8 cellular contexts compared by ENCODE assay signal in the genomic region with DNA sequence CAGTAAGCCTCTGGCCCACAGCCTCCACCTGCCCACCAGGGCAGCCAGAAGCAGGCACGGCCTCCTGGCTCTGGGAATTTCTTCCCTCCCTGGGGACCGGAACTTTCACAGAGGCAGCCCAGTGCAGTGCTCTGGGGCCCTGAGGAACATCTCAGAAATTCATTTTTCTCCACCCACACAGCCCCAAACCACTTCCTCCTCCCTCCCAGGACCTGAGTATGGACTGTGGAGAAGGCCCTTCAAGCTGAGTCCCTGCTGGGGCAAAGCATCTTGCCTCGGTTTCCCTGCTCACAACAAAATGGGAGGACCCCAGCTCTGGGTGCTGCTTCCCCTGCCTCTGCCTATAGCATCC.
A peak's percentile ranks its signal among the peaks of the same experiment; 100 is the strongest.
DNase-seq lines count a peak whose midpoint lies in the region; ATAC-seq and TF ChIP-seq lines count a peak whose summit lies in the region.

No MANE protein-coding gene starts in this region.

- ATAC-seq in GM18870 (IDR thresholded peaks at IDR 0.05; ENCODE audit: unreplicated experiment) (no peak), HG02678 (IDR thresholded peaks at IDR 0.05; ENCODE audit: unreplicated experiment) (no peak), left colon (no peak)

- no peak for TF ChIP-seq CTCF in GM13976 (IDR thresholded peaks at IDR 0.05; ENCODE audit: borderline replicate concordance, control extremely low read depth, extremely low read depth, insufficient read depth, missing control alignments)

- DNase-seq in AG08395 (ENCODE audit: low spot score) (peak; percentile 74), GM13976 (ENCODE audit: low spot score) (peak; percentile 71), T1000 (lab: John Stamatoyannopoulos, UW) (peak; percentile 38), iris pigment epithelial cell (ENCODE audit: low read depth) (peak; percentile 36), GOT3 (lab: John Stamatoyannopoulos, UW) (no peak), left colon (no peak)

- in situ Hi-C loops in GM13976 (cut with MboI; ENCODE audit: low sequenced_read_pairs, unreplicated experiment): no loop called here

- intact Hi-C loops in left colon (cut with DNase I, micrococcal nuclease): no loop called here

Comparison
In these comparisons a context has a peak if more than half of its experiments do, and no peak if none do; other contexts are left out.
1. DNase-seq: peak in AG08395 (single experiment), GM13976 (single experiment), T1000 (single experiment) and iris pigment epithelial cell (single experiment); none in GOT3 (single experiment) and left colon (0 of 2).